In the genomic region with DNA sequence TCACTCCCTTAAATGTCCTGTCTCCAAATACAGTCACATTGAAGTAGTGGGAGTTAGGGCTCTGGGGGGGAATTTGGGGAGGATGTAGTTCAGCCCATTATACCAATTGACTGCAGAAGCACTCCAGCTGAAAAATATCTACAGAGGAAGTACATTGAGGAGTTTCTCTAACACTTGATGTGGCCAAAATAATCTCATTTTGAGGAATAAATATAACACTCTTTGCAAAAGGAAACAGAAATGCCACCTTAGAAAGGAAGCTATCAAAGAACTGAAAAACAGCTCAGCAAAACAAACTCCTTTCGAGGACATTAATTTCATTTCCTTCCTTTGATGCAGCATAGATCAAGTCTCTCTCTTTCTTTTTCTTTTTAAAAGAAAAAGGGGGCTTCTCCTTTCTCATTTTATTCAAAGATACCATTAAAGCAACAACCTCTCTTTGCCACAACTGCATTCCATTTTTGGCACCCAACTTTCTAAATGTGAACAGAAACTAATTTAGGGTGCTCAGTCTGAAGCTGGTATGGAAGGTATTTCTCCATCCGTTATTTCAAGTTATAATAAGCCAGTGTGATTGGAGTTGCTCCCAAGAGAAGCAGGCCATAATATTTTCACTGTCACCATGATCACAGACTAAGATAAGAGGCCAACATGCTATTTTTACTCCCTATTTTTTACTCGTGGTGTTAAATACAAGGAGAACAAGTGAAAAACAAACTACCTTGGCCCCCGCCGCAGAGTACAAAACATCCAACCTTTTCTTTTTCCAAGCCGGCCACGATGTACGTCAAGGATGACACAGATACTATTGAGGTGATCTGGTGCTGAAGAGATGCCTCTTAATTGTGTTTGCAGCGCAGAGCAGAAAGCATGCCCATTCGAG, we compare ENCODE assay signal across 12 cellular contexts.
A peak's percentile ranks its signal among the peaks of the same experiment; 100 is the strongest.
DNase-seq lines count a peak whose midpoint lies in the region; ATAC-seq and TF ChIP-seq lines count a peak whose summit lies in the region.
"Had no signal": no experiment of that assay in that cellular context is flagged by ENCODE, and none has a peak within 500 bp of the region (broad histone marks: within the 10 kb centered on the region; RNA-seq: fewer than 3 reads in every experiment).

No MANE protein-coding gene starts in this region.

- H3K27ac Mint-ChIP-seq in natural killer cell: peak overlapping the region; percentile 51 to 76
- H3K27ac Mint-ChIP-seq in natural killer cell treated with Interleukin-12 subunit alpha and Interleukin-12 subunit beta and Interleukin-15 and Interleukin-18, amount 100 ng/mL, for 72 hours: no peak overlapping the region
- no peak overlapping the region for H3K27ac Mint-ChIP-seq in activated T-helper 1 cell treated with anti-CD3 and anti-CD28 coated beads, Interleukin-12 subunit alpha, Interleukin-12 subunit beta, Interleukin-2, Interleukin-4 antibody, amounts not matched to agents 30 ng/mL and 10 ng/mL and 1 ng/mL, durations not matched to agents 14 hours and 24 hours and 36 hours

- H3K14ac ChIP-seq in mesenchymal stem cell (ENCODE audit: low read length in 2 of 2): no peak overlapping the region

- peak overlapping the region; percentile 4 for H3K4me3 Mint-ChIP-seq in natural killer cell
- H3K4me3 Mint-ChIP-seq in natural killer cell treated with Interleukin-12 subunit alpha and Interleukin-12 subunit beta and Interleukin-15 and Interleukin-18, amount 100 ng/mL, for 72 hours: no peak overlapping the region
- peak overlapping the region; percentile 19 for H3K4me3 Mint-ChIP-seq in activated T-helper 1 cell treated with anti-CD3 and anti-CD28 coated beads, Interleukin-12 subunit alpha, Interleukin-12 subunit beta, Interleukin-2, Interleukin-4 antibody, amounts not matched to agents 30 ng/mL and 10 ng/mL and 1 ng/mL, durations not matched to agents 14 hours and 24 hours and 36 hours

- H3K9ac ChIP-seq in mesenchymal stem cell (ENCODE audit: low read length): no peak overlapping the region

- H3K4me2 ChIP-seq in mesenchymal stem cell (ENCODE audit: low read length, poor library complexity, severe bottlenecking): no peak overlapping the region

- H3K27me3 Mint-ChIP-seq in natural killer cell (ENCODE audit: low read depth in 2 of 2): no peaks in the 10 kb centered on the region
- no peaks in the 10 kb centered on the region for H3K27me3 Mint-ChIP-seq in natural killer cell treated with Interleukin-12 subunit alpha and Interleukin-12 subunit beta and Interleukin-15 and Interleukin-18, amount 100 ng/mL, for 72 hours
- H3K27me3 Mint-ChIP-seq in activated T-helper 1 cell treated with anti-CD3 and anti-CD28 coated beads, Interleukin-12 subunit alpha, Interleukin-12 subunit beta, Interleukin-2, Interleukin-4 antibody, amounts not matched to agents 30 ng/mL and 10 ng/mL and 1 ng/mL, durations not matched to agents 14 hours and 24 hours and 36 hours (ENCODE audit: insufficient read depth): no peaks in the 10 kb centered on the region

- H2BK12ac ChIP-seq in mesenchymal stem cell (ENCODE audit: low read length in 2 of 2): no peak overlapping the region

- no peak overlapping the region for H2AK5ac ChIP-seq in mesenchymal stem cell (ENCODE audit: low read length, severe bottlenecking)

- DNase-seq in natural killer cell (no peak), right cardiac atrium (peak in 2 of 3 donors; percentile 26 to 47), AG08395 (ENCODE audit: low spot score) (no peak), mesenchymal stem cell (no peak)
- no peak for DNase-seq in natural killer cell treated with Interleukin-12 subunit alpha and Interleukin-12 subunit beta and Interleukin-15 and Interleukin-18, amount 100 ng/mL, for 72 hours (ENCODE audit: low spot score)
- DNase-seq in activated T-helper 1 cell treated with anti-CD3 and anti-CD28 coated beads, Interleukin-12 subunit alpha, Interleukin-12 subunit beta, Interleukin-2, Interleukin-4 antibody, amounts not matched to agents 30 ng/mL and 10 ng/mL and 1 ng/mL, durations not matched to agents 14 hours and 24 hours and 36 hours (ENCODE audit: low spot score): no peak
- DNase-seq: activated CD8-positive, alpha-beta memory T cell treated with anti-CD3 and anti-CD28 coated beads for 24 hours; left lung; stimulated activated CD4-positive, alpha-beta T cell treated with anti-CD3 and anti-CD28 coated beads, Interleukin-2, amount 100 ng/mL, for 24 hours had no signal

- H3K27ac ChIP-seq in right cardiac atrium (ENCODE audit: low read length): peak overlapping the region; percentile 59
- H3K27ac ChIP-seq in mesenchymal stem cell (ENCODE audit: low read length, poor library complexity, severe bottlenecking): no peak overlapping the region
- H3K27ac ChIP-seq: left lung had no signal

- peaks cover 37 to 39% of the 10 kb centered on the region in 2 donors for H3K4me1 Mint-ChIP-seq in natural killer cell
- H3K4me1 Mint-ChIP-seq in natural killer cell treated with Interleukin-12 subunit alpha and Interleukin-12 subunit beta and Interleukin-15 and Interleukin-18, amount 100 ng/mL, for 72 hours (ENCODE audit: low read depth in 2 of 2): peaks cover 28 to 33% of the 10 kb centered on the region in 2 donors
- H3K4me1 Mint-ChIP-seq in activated T-helper 1 cell treated with anti-CD3 and anti-CD28 coated beads, Interleukin-12 subunit alpha, Interleukin-12 subunit beta, Interleukin-2, Interleukin-4 antibody, amounts not matched to agents 30 ng/mL and 10 ng/mL and 1 ng/mL, durations not matched to agents 14 hours and 24 hours and 36 hours (ENCODE audit: low read depth): peaks cover 50% of the 10 kb centered on the region

- no peak overlapping the region for H2BK120ac ChIP-seq in mesenchymal stem cell (ENCODE audit: low read depth, low read length)

- no peak overlapping the region for H3K4ac ChIP-seq in mesenchymal stem cell (ENCODE audit: low read depth in 1 of 2, low read length in 2 of 2)

- no peak for TF ChIP-seq CTCF in natural killer cell (IDR thresholded peaks at IDR 0.05)

- H3K9me3 ChIP-seq in right cardiac atrium (ENCODE audit: control insufficient read depth, low read length): no peaks in the 10 kb centered on the region
- no peaks in the 10 kb centered on the region for H3K9me3 ChIP-seq in mesenchymal stem cell (ENCODE audit: control insufficient read depth, low read length)
- H3K9me3 ChIP-seq: left lung had no signal

- no peak overlapping the region for H4K91ac ChIP-seq in mesenchymal stem cell (ENCODE audit: low read length)

- no peak overlapping the region for H3K23ac ChIP-seq in mesenchymal stem cell (ENCODE audit: low read length in 2 of 2)

- intact Hi-C loops in natural killer cell (cut with micrococcal nuclease) (no loop called here), right cardiac atrium (cut with DNase I) (no loop called here)
- intact Hi-C loops in activated T-helper 1 cell treated with anti-CD3 and anti-CD28 coated beads, Interleukin-12 subunit alpha, Interleukin-12 subunit beta, Interleukin-2, Interleukin-4 antibody, amounts not matched to agents 30 ng/mL and 10 ng/mL and 1 ng/mL, durations not matched to agents 14 hours and 24 hours and 36 hours (cut with micrococcal nuclease): no loop called here

- H4K8ac ChIP-seq in mesenchymal stem cell (ENCODE audit: low read length): no peak overlapping the region

- H2AFZ ChIP-seq in mesenchymal stem cell (ENCODE audit: low read depth, low read length): no peak overlapping the region

- no peaks in the 10 kb centered on the region for H3K79me1 ChIP-seq in mesenchymal stem cell (replicated peaks; ENCODE audit: low read length, poor library complexity, severe bottlenecking)

- no peaks in the 10 kb centered on the region for H3K9me3 Mint-ChIP-seq in natural killer cell
- H3K9me3 Mint-ChIP-seq in natural killer cell treated with Interleukin-12 subunit alpha and Interleukin-12 subunit beta and Interleukin-15 and Interleukin-18, amount 100 ng/mL, for 72 hours: no peaks in the 10 kb centered on the region
- peaks cover 14% of the 10 kb centered on the region for H3K9me3 Mint-ChIP-seq in activated T-helper 1 cell treated with anti-CD3 and anti-CD28 coated beads, Interleukin-12 subunit alpha, Interleukin-12 subunit beta, Interleukin-2, Interleukin-4 antibody, amounts not matched to agents 30 ng/mL and 10 ng/mL and 1 ng/mL, durations not matched to agents 14 hours and 24 hours and 36 hours

- no peak overlapping the region for H3K4me3 ChIP-seq in right cardiac atrium (ENCODE audit: low read length)
- no peak overlapping the region for H3K4me3 ChIP-seq in mesenchymal stem cell (ENCODE audit: insufficient read depth in 1 of 2, low read depth in 1 of 2, low read length in 2 of 2)
- H3K4me3 ChIP-seq: left lung had no signal

- no peaks in the 10 kb centered on the region for H3K36me3 ChIP-seq in mesenchymal stem cell (ENCODE audit: control insufficient read depth in 1 of 2, insufficient read depth in 2 of 2, low read depth in 1 of 2, low read length in 2 of 2)
- H3K36me3 ChIP-seq: left lung had no signal

- H3K27me3 ChIP-seq in right cardiac atrium (ENCODE audit: control insufficient read depth, insufficient read depth): no peaks in the 10 kb centered on the region
- H3K27me3 ChIP-seq in mesenchymal stem cell (ENCODE audit: control insufficient read depth in 1 of 2, insufficient read depth in 1 of 2, low read length in 2 of 2): no peaks in the 10 kb centered on the region
- H3K27me3 ChIP-seq: left lung had no signal

- no peak overlapping the region for H2BK5ac ChIP-seq in mesenchymal stem cell (ENCODE audit: low read depth, low read length, poor library complexity, severe bottlenecking)

- H3K4me1 ChIP-seq in right cardiac atrium (ENCODE audit: control insufficient read depth, insufficient read depth, low read length): peaks cover 6% of the 10 kb centered on the region
- H3K4me1 ChIP-seq in mesenchymal stem cell (ENCODE audit: control insufficient read depth, insufficient read depth, low read depth, low read length): peaks cover 6% of the 10 kb centered on the region
- H3K4me1 ChIP-seq: left lung had no signal

- WGBS in right cardiac atrium: 49% methylated on average over 10 of the region's 10 CpGs
- WGBS in mesenchymal stem cell: 90% methylated on average over 9 of the region's 10 CpGs

- ATAC-seq in natural killer cell (no peak), right cardiac atrium (peak; percentile 77 to 87), GM19351 (IDR thresholded peaks at IDR 0.05; ENCODE audit: unreplicated experiment) (no peak), HG03139 (IDR thresholded peaks at IDR 0.05; ENCODE audit: unreplicated experiment) (no peak)
- no peak for ATAC-seq in natural killer cell treated with Interleukin-12 subunit alpha and Interleukin-12 subunit beta and Interleukin-15 and Interleukin-18, amount 100 ng/mL, for 72 hours
- ATAC-seq: left lung, Panc1 had no signal

- H2BK15ac ChIP-seq in mesenchymal stem cell (ENCODE audit: low read depth, poor library complexity, severe bottlenecking): no peak overlapping the region

- no peaks in the 10 kb centered on the region for H3K36me3 Mint-ChIP-seq in natural killer cell
- no peaks in the 10 kb centered on the region for H3K36me3 Mint-ChIP-seq in natural killer cell treated with Interleukin-12 subunit alpha and Interleukin-12 subunit beta and Interleukin-15 and Interleukin-18, amount 100 ng/mL, for 72 hours
- peaks cover 5% of the 10 kb centered on the region for H3K36me3 Mint-ChIP-seq in activated T-helper 1 cell treated with anti-CD3 and anti-CD28 coated beads, Interleukin-12 subunit alpha, Interleukin-12 subunit beta, Interleukin-2, Interleukin-4 antibody, amounts not matched to agents 30 ng/mL and 10 ng/mL and 1 ng/mL, durations not matched to agents 14 hours and 24 hours and 36 hours (ENCODE audit: low read depth)

- no peak overlapping the region for H3K18ac ChIP-seq in mesenchymal stem cell (ENCODE audit: low read depth in 1 of 2, low read length in 2 of 2)

Comparison
In these comparisons a context has a peak if more than half of its experiments do, and no peak if none do; other contexts are left out.
1. H3K27ac Mint-ChIP-seq: peak in natural killer cell (2 of 2); none in natural killer cell treated with Interleukin-12 subunit alpha and Interleukin-12 subunit beta and Interleukin-15 and Interleukin-18, amount 100 ng/mL, for 72 hours (0 of 2) and activated T-helper 1 cell treated with anti-CD3 and anti-CD28 coated beads, Interleukin-12 subunit alpha, Interleukin-12 subunit beta, Interleukin-2, Interleukin-4 antibody, amounts not matched to agents 30 ng/mL and 10 ng/mL and 1 ng/mL, durations not matched to agents 14 hours and 24 hours and 36 hours (single experiment).
2. ATAC-seq: peak in right cardiac atrium (2 of 2); none in natural killer cell (0 of 3), natural killer cell treated with Interleukin-12 subunit alpha and Interleukin-12 subunit beta and Interleukin-15 and Interleukin-18, amount 100 ng/mL, for 72 hours (0 of 2), GM19351 (single experiment) and HG03139 (single experiment).
3. DNase-seq: peak in right cardiac atrium (2 of 3); none in natural killer cell (single experiment), natural killer cell treated with Interleukin-12 subunit alpha and Interleukin-12 subunit beta and Interleukin-15 and Interleukin-18, amount 100 ng/mL, for 72 hours (single experiment), activated T-helper 1 cell treated with anti-CD3 and anti-CD28 coated beads, Interleukin-12 subunit alpha, Interleukin-12 subunit beta, Interleukin-2, Interleukin-4 antibody, amounts not matched to agents 30 ng/mL and 10 ng/mL and 1 ng/mL, durations not matched to agents 14 hours and 24 hours and 36 hours (single experiment), AG08395 (single experiment) and mesenchymal stem cell (single experiment).